Comparison of ENCODE assay signal across 11 cellular contexts in genomic region chr19:32403291-32403995, GRCh38. TPM values are rescaled to one million over a fixed set of nuclear protein-coding genes. Genes with fewer than 3 reads are reported as not detected.
DNase-seq lines count a peak whose midpoint lies in the region; ATAC-seq, FAIRE-seq and TF ChIP-seq lines count a peak whose summit lies in the region.
"Had no signal": no experiment of that assay in that cellular context is flagged by ENCODE, and none has a peak within 500 bp of the region (broad histone marks: within the 10 kb centered on the region; RNA-seq: fewer than 3 reads in every experiment).

No MANE protein-coding gene starts in this region.

- no peak for TF ChIP-seq RAD21 in H1 (IDR thresholded peaks at IDR 0.05 in 1 of 2, conservative IDR thresholded peaks at IDR 0.05 in 1 of 2; ENCODE audit: low read depth in 2 of 2, low read length in 2 of 2)

- H2AFZ ChIP-seq in H1 (ENCODE audit: low read length) = no peak overlapping the region
- no peak overlapping the region for H2AFZ ChIP-seq in trophoblast cell (ENCODE audit: insufficient read depth, low read length, poor library complexity)

- WGBS in H1 (ENCODE audit: extremely low coverage in 1 of 2, insufficient coverage in 1 of 2, insufficient read length in 1 of 2, insufficient replicate concordance in 2 of 2, low coverage in 1 of 2, low lambda C conversion rate in 2 of 2, missing lambda C conversion rate in 1 of 2), 2 experiments = 90% methylated on average over 5 of the region's 5 CpGs; no CpG with 5 or more reads in 1 of the 2 experiments
- no CpG with 5 or more reads among the region's 5 CpGs for WGBS in trophoblast cell (ENCODE audit: extremely low coverage, insufficient coverage, insufficient read length)

- H4K91ac ChIP-seq in H1 (replicated peaks; ENCODE audit: insufficient read length, low read length) (no peak overlapping the region), trophoblast cell (ENCODE audit: low read depth, low read length) (no peak overlapping the region)

- POLR2A ChIA-PET in H1 (lab: Charles Lee; ENCODE audit: partially characterized antibody) = interaction anchor here (3.3 kb wide), 1 partner anchor 13 kb away, joined by 13 read pairs; no protein-coding TSS in a partner anchor

- H3K4me3 Mint-ChIP-seq in activated naive CD4-positive, alpha-beta T cell treated with anti-CD3 and anti-CD28 coated beads, Interleukin-2, amount 10 ng/mL, durations not matched to agents 7 days and 5 days = peak overlapping the region; percentile 83
- peak overlapping the region; percentile 76 for H3K4me3 Mint-ChIP-seq in stimulated activated effector memory CD8-positive, alpha-beta T cell treated with anti-CD3 and anti-CD28 coated beads, Interleukin-12 subunit alpha, Interleukin-12 subunit beta, amount 100 ng/mL, for 72 hours

- H3K27ac ChIP-seq in H1 (ENCODE audit: low read depth, low read length) (no peak overlapping the region), trophoblast cell (ENCODE audit: low read depth, low read length) (no peak overlapping the region)

- no peak overlapping the region for H2BK5ac ChIP-seq in H1 (ENCODE audit: low read depth, low read length)
- no peak overlapping the region for H2BK5ac ChIP-seq in trophoblast cell (ENCODE audit: low read depth, low read length, poor library complexity)

- no peak for TF ChIP-seq EP300 in H1 (IDR thresholded peaks at IDR 0.05; ENCODE audit: borderline replicate concordance in 1 of 2, low read depth in 2 of 2, low read length in 2 of 2)

- H3K4me1 Mint-ChIP-seq in activated naive CD4-positive, alpha-beta T cell treated with anti-CD3 and anti-CD28 coated beads, Interleukin-2, amount 10 ng/mL, durations not matched to agents 7 days and 5 days = peaks cover 32% of the 10 kb centered on the region
- peaks cover 12% of the 10 kb centered on the region for H3K4me1 Mint-ChIP-seq in stimulated activated effector memory CD8-positive, alpha-beta T cell treated with anti-CD3 and anti-CD28 coated beads, Interleukin-12 subunit alpha, Interleukin-12 subunit beta, amount 100 ng/mL, for 72 hours

- TF ChIP-seq CTCF in H1 (IDR thresholded peaks at IDR 0.05; ENCODE audit: control extremely low read depth in 1 of 3, insufficient read depth in 1 of 3, low read depth in 1 of 3, low read length in 3 of 3) = no peak

- H4K12ac ChIP-seq in trophoblast cell (ENCODE audit: low read depth, low read length) = no peak overlapping the region

- H3K9me3 Mint-ChIP-seq in activated naive CD4-positive, alpha-beta T cell treated with anti-CD3 and anti-CD28 coated beads, Interleukin-2, amount 10 ng/mL, durations not matched to agents 7 days and 5 days = no peaks in the 10 kb centered on the region
- no peaks in the 10 kb centered on the region for H3K9me3 Mint-ChIP-seq in stimulated activated effector memory CD8-positive, alpha-beta T cell treated with anti-CD3 and anti-CD28 coated beads, Interleukin-12 subunit alpha, Interleukin-12 subunit beta, amount 100 ng/mL, for 72 hours

- H3K79me2 ChIP-seq in H1 (ENCODE audit: control insufficient read depth in 1 of 2, insufficient read depth in 2 of 2, low read length in 2 of 2) = peaks cover 0 to 21% of the 10 kb centered on the region in 2 experiments; a peak in 2 of 4 replicates
- H3K79me2 ChIP-seq in trophoblast cell (ENCODE audit: control insufficient read depth, insufficient read depth, low read length, poor library complexity) = peaks cover 11% of the 10 kb centered on the region

- H3K4me3 ChIP-seq in H1 (ENCODE audit: extremely low read depth in 1 of 4, insufficient read depth in 2 of 4, low read depth in 3 of 4, low read length in 4 of 4) (peak overlapping the region in 1 of 4 experiments; percentile 76; a peak in 2 of 8 replicates), trophoblast cell (ENCODE audit: low read depth, low read length) (no peak overlapping the region)

- H3K4ac ChIP-seq in H1 (replicated peaks; ENCODE audit: insufficient read length, low read depth, low read length) = no peak overlapping the region
- H3K4ac ChIP-seq in trophoblast cell (ENCODE audit: low read depth, low read length) = no peak overlapping the region

- no peak overlapping the region for H4K5ac ChIP-seq in H1 (ENCODE audit: insufficient read length, low read depth, low read length)

- H3K23me2 ChIP-seq in H1 (ENCODE audit: low read depth, low read length) = no peaks in the 10 kb centered on the region; the same call in 1 of the 2 replicates

- H3K79me1 ChIP-seq in H1 (ENCODE audit: low read depth, low read length) (0 out of 2 replicates have a peak, but pooled peaks cover 3% of the 10 kb centered on the region), trophoblast cell (ENCODE audit: low read length) (peaks cover 12% of the 10 kb centered on the region)

- H3K4me1 ChIP-seq in H1 (replicated peaks in 1 of 4; ENCODE audit: control insufficient read depth in 3 of 4, insufficient read depth in 4 of 4, low read length in 3 of 4) (peaks cover 2 to 14% (median 7%) of the 10 kb centered on the region in 4 experiments; a peak in 6 of 7 replicates), trophoblast cell (ENCODE audit: control insufficient read depth in 1 of 2, insufficient read depth in 2 of 2, low read length in 2 of 2) (peaks cover 8 to 9% of the 10 kb centered on the region in 2 experiments)

- no peak; a peak in 1 of 3 replicates for TF ChIP-seq POLR2A in H1 (IDR thresholded peaks at IDR 0.05; ENCODE audit: control extremely low read depth in 1 of 2, low read depth in 2 of 2, low read length in 2 of 2)

- no peak for ATAC-seq in stimulated activated effector memory CD8-positive, alpha-beta T cell treated with anti-CD3 and anti-CD28 coated beads, Interleukin-12 subunit alpha, Interleukin-12 subunit beta, amount 100 ng/mL, for 72 hours
- no peak for ATAC-seq in GM19351 (IDR thresholded peaks at IDR 0.05; ENCODE audit: unreplicated experiment)
- ATAC-seq: stimulated activated naive CD8-positive, alpha-beta T cell treated with anti-CD3 and anti-CD28 coated beads, Interleukin-15, Interleukin-2, amounts not matched to agents 100 U/mL and 50 U/mL, for 24 hours had no signal

- H3K14ac ChIP-seq in H1 (ENCODE audit: insufficient read length) (no peak overlapping the region), trophoblast cell (ENCODE audit: low read length) (no peak overlapping the region)

- H3K9ac ChIP-seq in H1 (replicated peaks in 1 of 4; ENCODE audit: extremely low read depth in 1 of 4, low read depth in 3 of 4, low read length in 3 of 4) (no peak overlapping the region; a peak in 1 of 7 replicates), trophoblast cell (ENCODE audit: low read length) (no peak overlapping the region)

- H3K18ac ChIP-seq in H1 (ENCODE audit: extremely low read depth, low read length) (no peak overlapping the region), trophoblast cell (ENCODE audit: low read length) (no peak overlapping the region)

- H3K27me3 ChIP-seq in H1 (replicated peaks in 1 of 4; ENCODE audit: control insufficient read depth in 3 of 4, extremely low read depth in 1 of 4, insufficient read depth in 3 of 4, low read length in 3 of 4) (no peaks in the 10 kb centered on the region; a peak in 1 of 7 replicates), trophoblast cell (ENCODE audit: insufficient read depth, low read length) (no peaks in the 10 kb centered on the region)

- H2AK5ac ChIP-seq in H1 (ENCODE audit: low read depth, low read length) (no peak overlapping the region), trophoblast cell (ENCODE audit: low read length) (no peak overlapping the region)

- CTCF ChIA-PET in activated naive CD4-positive, alpha-beta T cell treated with anti-CD3 and anti-CD28 coated beads, Interleukin-2, amount 10 ng/mL, durations not matched to agents 7 days and 5 days (lab: Charles Lee) = no interaction called here
- CTCF ChIA-PET in H1 (lab: Charles Lee; ENCODE audit: partially characterized antibody) = interaction anchor here (0.6 kb wide), 1 partner anchor 1131 kb away, joined by 3 read pairs; no protein-coding TSS in a partner anchor

- no peaks in the 10 kb centered on the region for H3K36me3 Mint-ChIP-seq in activated naive CD4-positive, alpha-beta T cell treated with anti-CD3 and anti-CD28 coated beads, Interleukin-2, amount 10 ng/mL, durations not matched to agents 7 days and 5 days
- H3K36me3 Mint-ChIP-seq in stimulated activated effector memory CD8-positive, alpha-beta T cell treated with anti-CD3 and anti-CD28 coated beads, Interleukin-12 subunit alpha, Interleukin-12 subunit beta, amount 100 ng/mL, for 72 hours = peaks cover 5% of the 10 kb centered on the region

- peak overlapping the region; percentile 45 for H3K27ac Mint-ChIP-seq in activated naive CD4-positive, alpha-beta T cell treated with anti-CD3 and anti-CD28 coated beads, Interleukin-2, amount 10 ng/mL, durations not matched to agents 7 days and 5 days
- H3K27ac Mint-ChIP-seq in stimulated activated effector memory CD8-positive, alpha-beta T cell treated with anti-CD3 and anti-CD28 coated beads, Interleukin-12 subunit alpha, Interleukin-12 subunit beta, amount 100 ng/mL, for 72 hours = no peak overlapping the region

- DNase-seq in activated naive CD4-positive, alpha-beta T cell treated with anti-CD3 and anti-CD28 coated beads, Interleukin-2, amount 10 ng/mL, durations not matched to agents 7 days and 5 days = no peak
- no peak for DNase-seq in activated naive CD4-positive, alpha-beta T cell (lab: John Stamatoyannopoulos, UW)
- DNase-seq in OCI-M1 (lab: John Stamatoyannopoulos, UW) = peak; percentile 33
- DNase-seq in H1 (ENCODE audit: low read depth in 1 of 2, low spot score in 2 of 2) = no peak
- DNase-seq in stimulated activated effector memory CD8-positive, alpha-beta T cell treated with anti-CD3 and anti-CD28 coated beads, Interleukin-12 subunit alpha, Interleukin-12 subunit beta, amount 100 ng/mL, for 72 hours (ENCODE audit: low spot score in 2 of 2) = no peak
- no peak for DNase-seq in trophoblast cell
- DNase-seq in effector CD4-positive, alpha-beta T cell = no peak
- DNase-seq: islet precursor cell; NCI-H446 treated with DMSO at 0.1 percent for 48 hours; stimulated activated naive CD8-positive, alpha-beta T cell treated with anti-CD3 and anti-CD28 coated beads, Interleukin-15, Interleukin-2, amounts not matched to agents 100 U/mL and 50 U/mL, for 24 hours had no signal

- H3K36me3 ChIP-seq in H1 (ENCODE audit: control insufficient read depth in 2 of 4, insufficient read depth in 4 of 4, low read length in 3 of 4) = peaks cover 0 to 3% (median 2%) of the 10 kb centered on the region in 4 experiments; a peak in 1 of 8 replicates
- peaks cover 0 to 2% of the 10 kb centered on the region in 2 experiments for H3K36me3 ChIP-seq in trophoblast cell (ENCODE audit: control insufficient read depth in 1 of 2, insufficient read depth in 2 of 2, low read length in 2 of 2)

- no peak for FAIRE-seq in H1 (lab: Jason Lieb, UNC)

- H4K20me1 ChIP-seq in H1 (replicated peaks in 1 of 2; ENCODE audit: control insufficient read depth in 1 of 2, insufficient read depth in 2 of 2, low read length in 2 of 2) = peaks cover 2% of the 10 kb centered on the region in 2 experiments

- no peak overlapping the region for H2BK12ac ChIP-seq in H1 (ENCODE audit: low read depth, low read length)
- H2BK12ac ChIP-seq in trophoblast cell (ENCODE audit: low read length) = no peak overlapping the region

- H2BK15ac ChIP-seq in H1 (ENCODE audit: low read length) = no peak overlapping the region

- H2BK20ac ChIP-seq in H1 (ENCODE audit: low read length) = no peak overlapping the region

- H3K23ac ChIP-seq in H1 (ENCODE audit: insufficient read length) = no peak overlapping the region
- no peak overlapping the region for H3K23ac ChIP-seq in trophoblast cell (ENCODE audit: low read length)

- H3K56ac ChIP-seq in H1 (replicated peaks; ENCODE audit: insufficient read length, low read depth, low read length) = no peak overlapping the region

- H2BK120ac ChIP-seq in H1 (replicated peaks; ENCODE audit: low read depth, low read length) = no peak overlapping the region
- H2BK120ac ChIP-seq in trophoblast cell (ENCODE audit: insufficient read depth, low read length, poor library complexity) = no peak overlapping the region

- H3K27me3 Mint-ChIP-seq in activated naive CD4-positive, alpha-beta T cell treated with anti-CD3 and anti-CD28 coated beads, Interleukin-2, amount 10 ng/mL, durations not matched to agents 7 days and 5 days = no peaks in the 10 kb centered on the region

- H4K8ac ChIP-seq in H1 (ENCODE audit: extremely low read depth, insufficient read depth, low read length) (no peak overlapping the region), trophoblast cell (ENCODE audit: low read depth, low read length) (no peak overlapping the region)

- H3K4me2 ChIP-seq in H1 (ENCODE audit: insufficient read depth in 1 of 2, low read depth in 2 of 2, low read length in 2 of 2) (peak overlapping the region; percentile 72 to 76), trophoblast cell (ENCODE audit: low read length) (no peak overlapping the region)

- H3K9me3 ChIP-seq in H1 (ENCODE audit: insufficient read depth in 2 of 2, low read depth in 1 of 2, low read length in 1 of 2) (no peaks in the 10 kb centered on the region), trophoblast cell (ENCODE audit: insufficient read depth, low read depth, low read length) (no peaks in the 10 kb centered on the region)

RNA-seq across cellular contexts. Expression of gene DPY19L3, which starts 2.1 kb away (rescaled TPM):
- 60.2 and 60.7 TPM in 2 replicates for total RNA-seq in H1 (2021; fragmentation: NEBNext Ultra II Directional; extraction: Animal tissue kit (Norgen Biotek cat#: 25700))
- polyA plus RNA-seq in H1 (2011; rRNA removed) = 35.3 and 61.6 TPM in 2 replicates
- polyA plus RNA-seq in H1 (2011; cell fraction: cytosol; rRNA removed) = 58.4 TPM
- 153 TPM for polyA plus RNA-seq in H1 (2011; cell fraction: nucleus; rRNA removed)
- polyA plus RNA-seq in H1 (2012, experiment 1 of 2) = 26.4 to 35.1 TPM (median 30.0 TPM) in 4 replicates
- polyA plus RNA-seq in H1 (2012, experiment 2 of 2) = 2.4 TPM
- polyA plus RNA-seq in H1 (2013, experiment 1 of 2) = 33.9 TPM
- 33.7 TPM for polyA plus RNA-seq in H1 (2013, experiment 2 of 2)
- polyA minus RNA-seq in H1 (2011; rRNA and poly(A)+ RNA removed) = 98.3 and 128 TPM in 2 replicates
- polyA minus RNA-seq in H1 (2011; cell fraction: cytosol; rRNA and poly(A)+ RNA removed) = 69.6 TPM
- 110 TPM for polyA minus RNA-seq in H1 (2011; cell fraction: nucleus; rRNA and poly(A)+ RNA removed)
- 20.7 and 21.1 TPM in 2 replicates for polyA plus RNA-seq in trophoblast cell (2013)

RNA-seq across cellular contexts. Expression of gene ZNF507, which starts 58.0 kb away (rescaled TPM):
- 28.8 TPM in 2 replicates for total RNA-seq in H1 (2021; fragmentation: NEBNext Ultra II Directional; extraction: Animal tissue kit (Norgen Biotek cat#: 25700))
- 6.7 and 8.6 TPM in 2 replicates for polyA plus RNA-seq in H1 (2011; rRNA removed)
- polyA plus RNA-seq in H1 (2011; cell fraction: cytosol; rRNA removed) = 13.4 TPM
- polyA plus RNA-seq in H1 (2011; cell fraction: nucleus; rRNA removed) = 9.0 TPM
- 11.6 to 19.7 TPM (median 14.5 TPM) in 4 replicates for polyA plus RNA-seq in H1 (2012, experiment 1 of 2)
- 0.45 TPM for polyA plus RNA-seq in H1 (2012, experiment 2 of 2)
- 11.8 TPM for polyA plus RNA-seq in H1 (2013, experiment 1 of 2)
- 11.6 TPM for polyA plus RNA-seq in H1 (2013, experiment 2 of 2)
- 33.6 and 53.0 TPM in 2 replicates for polyA minus RNA-seq in H1 (2011; rRNA and poly(A)+ RNA removed)
- 15.1 TPM for polyA minus RNA-seq in H1 (2011; cell fraction: cytosol; rRNA and poly(A)+ RNA removed)
- polyA minus RNA-seq in H1 (2011; cell fraction: nucleus; rRNA and poly(A)+ RNA removed) = 37.4 TPM
- 7.2 and 7.7 TPM in 2 replicates for polyA plus RNA-seq in trophoblast cell (2013)
